11 cellular contexts compared by ENCODE assay signal in genomic region chr11:74720596-74721478, GRCh38. TPM values are rescaled to one million over a fixed set of nuclear protein-coding genes. Genes with fewer than 3 reads are reported as not detected.
DNase-seq lines count a peak whose midpoint lies in the region; ATAC-seq and TF ChIP-seq lines count a peak whose summit lies in the region.
"Had no signal": no experiment of that assay in that cellular context is flagged by ENCODE, and none has a peak within 500 bp of the region (broad histone marks: within the 10 kb centered on the region; RNA-seq: fewer than 3 reads in every experiment).

No MANE protein-coding gene starts in this region.

- H3K36me3 ChIP-seq in body of pancreas (replicated peaks in 1 of 2; ENCODE audit: insufficient read depth in 1 of 2, low read depth in 2 of 2), result no peaks in the 10 kb centered on the region
- no peaks in the 10 kb centered on the region for H3K36me3 ChIP-seq in osteoblast (ENCODE audit: insufficient read depth, low read length)

- intact Hi-C loops in body of pancreas (cut with DNase I), result no loop called here
- intact Hi-C loops in left ventricle myocardium superior (cut with micrococcal nuclease), result loop anchor here (10.0 kb wide), 1 partner anchor 86 kb away; no protein-coding TSS in a partner anchor

- peak; percentile 52 for ATAC-seq in body of pancreas
- ATAC-seq in left ventricle myocardium superior, result peak; percentile 90
- ATAC-seq in GM21515 (IDR thresholded peaks at IDR 0.05; ENCODE audit: unreplicated experiment), result no peak
- ATAC-seq: activated CD8-positive, alpha-beta memory T cell treated with anti-CD3 and anti-CD28 coated beads, Interleukin-2, amount 10 ng/mL, durations not matched to agents 7 days and 5 days had no signal

- POLR2A ChIA-PET in AG04450 (lab: Yijun Ruan, JAX), result interaction anchor here (0.9 to 1.7 kb wide), 6 partner anchors 10 to 79 kb away, joined by 3 to 11 read pairs (median 4); no protein-coding TSS in a partner anchor

- CTCF ChIA-PET in AG04450 (lab: Charles Lee), result interaction anchor here (0.6 to 7.0 kb wide), 5 partner anchors 10 to 291 kb away, joined by 3 to 77 read pairs (median 3); no protein-coding TSS in a partner anchor

- H3K4me3 ChIP-seq in AG04450 (ENCODE audit: low read depth, low read length) (no peak overlapping the region; the same call in 1 of the 2 replicates), body of pancreas (no peak overlapping the region), osteoblast (ENCODE audit: insufficient read depth, low read length) (no peak overlapping the region)

- 65 to 75% methylated on average over 16 to 17 of the region's 17 CpGs for WGBS in body of pancreas, 2 donors

- H4K20me1 ChIP-seq in osteoblast (ENCODE audit: insufficient read depth, low read length), result no peaks in the 10 kb centered on the region

- peak; percentile 81 for DNase-seq in AG04450 (ENCODE audit: low read depth, low spot score)
- peak in 3 of 4 donors; percentile 48 to 50 (median 49) for DNase-seq in body of pancreas
- peak; percentile 88 for DNase-seq in left ventricle myocardium superior
- DNase-seq in osteoblast (ENCODE audit: insufficient read length, low spot score, missing footprints), result no peak
- DNase-seq in NK-92 (lab: John Stamatoyannopoulos, UW; ENCODE audit: unreplicated experiment), result no peak
- DNase-seq in DMS 273 treated with DMSO at 0.1 percent for 48 hours (lab: John Stamatoyannopoulos, UW), result no peak
- DNase-seq in A172 (ENCODE audit: low spot score), result no peak
- DNase-seq: activated CD8-positive, alpha-beta memory T cell treated with anti-CD3 and anti-CD28 coated beads, Interleukin-2, amount 10 ng/mL, durations not matched to agents 7 days and 5 days; NCI-H345 had no signal

- no peak for TF ChIP-seq POLR2A in body of pancreas (IDR thresholded peaks at IDR 0.05)

- H3K9me3 ChIP-seq in AG04450 (ENCODE audit: control insufficient read depth, insufficient read depth, low read length) (no peaks in the 10 kb centered on the region), body of pancreas (no peaks in the 10 kb centered on the region), osteoblast (ENCODE audit: low read depth, low read length) (no peaks in the 10 kb centered on the region)

- H3K27ac ChIP-seq in AG04450 (ENCODE audit: low read depth, low read length), result peak overlapping the region; percentile 91
- H3K27ac ChIP-seq in body of pancreas, result no peak overlapping the region
- no peak overlapping the region for H3K27ac ChIP-seq in osteoblast (ENCODE audit: low read depth, low read length)

- TF ChIP-seq CTCF in AG04450 (IDR thresholded peaks at IDR 0.05; ENCODE audit: low read depth, low read length) (no peak), body of pancreas (IDR thresholded peaks at IDR 0.05) (no peak), osteoblast (IDR thresholded peaks at IDR 0.05; ENCODE audit: extremely low read depth, low read depth, low read length) (no peak)

- H2AFZ ChIP-seq in osteoblast (ENCODE audit: low read length), result peak overlapping the region; percentile 42

- no peaks in the 10 kb centered on the region for H3K27me3 ChIP-seq in AG04450 (ENCODE audit: control insufficient read depth, insufficient read depth, low read length)
- no peaks in the 10 kb centered on the region for H3K27me3 ChIP-seq in body of pancreas
- peaks cover 13% of the 10 kb centered on the region for H3K27me3 ChIP-seq in osteoblast (ENCODE audit: insufficient read depth, low read length)

- H3K79me2 ChIP-seq in osteoblast (ENCODE audit: insufficient read depth, low read length), result no peaks in the 10 kb centered on the region

- H3K4me1 ChIP-seq in body of pancreas (no peaks in the 10 kb centered on the region), osteoblast (ENCODE audit: insufficient read depth, low read length) (no peaks in the 10 kb centered on the region)

- H3K4me2 ChIP-seq in osteoblast (ENCODE audit: insufficient read depth, low read length), result no peak overlapping the region

RNA-seq across cellular contexts. Expression of gene CHRDL2, which starts 10.4 kb away (rescaled TPM):
- 0.88 and 0.91 TPM in 2 replicates for polyA plus RNA-seq in AG04450 (2011; rRNA removed)
- 0.37 and 0.39 TPM in 2 replicates for polyA minus RNA-seq in AG04450 (2011; rRNA and poly(A)+ RNA removed)
- total RNA-seq in body of pancreas (not detected), left ventricle myocardium superior (3.9 TPM), osteoblast (under 0.01 TPM in 1 of 2 replicates, not detected in the other)
- total RNA-seq in A172 (2014; rRNA removed; shearing (Covaris generic)), result not detected in 2 replicates
- total RNA-seq: activated CD8-positive, alpha-beta memory T cell treated with anti-CD3 and anti-CD28 coated beads, Interleukin-2, amount 10 ng/mL, durations not matched to agents 7 days and 5 days; renal cortical epithelial cell had no signal

RNA-seq across cellular contexts. Expression of gene RNF169, which starts 27.8 kb away (rescaled TPM):
- 10.0 and 12.3 TPM in 2 replicates for polyA plus RNA-seq in AG04450 (2011; rRNA removed)
- 31.4 and 42.4 TPM in 2 replicates for polyA minus RNA-seq in AG04450 (2011; rRNA and poly(A)+ RNA removed)
- total RNA-seq in body of pancreas, result 10 to 100 TPM; 10.2 to 15.0 TPM
- total RNA-seq in left ventricle myocardium superior, result 11.7 TPM
- total RNA-seq in osteoblast, result 32.6 and 32.7 TPM in 2 replicates
- 23.2 and 28.6 TPM in 2 replicates for total RNA-seq in A172 (2014; rRNA removed; shearing (Covaris generic))

Comparison
In these comparisons a context has a peak if more than half of its experiments do, and no peak if none do; other contexts are left out.
1. DNase-seq: peak in AG04450 (single experiment), body of pancreas (3 of 4) and left ventricle myocardium superior (single experiment); none in osteoblast (single experiment), NK-92 (single experiment), DMS 273 treated with DMSO at 0.1 percent for 48 hours (single experiment) and A172 (single experiment).